ENCODE assay signal across 8 cellular contexts in the genomic region with DNA sequence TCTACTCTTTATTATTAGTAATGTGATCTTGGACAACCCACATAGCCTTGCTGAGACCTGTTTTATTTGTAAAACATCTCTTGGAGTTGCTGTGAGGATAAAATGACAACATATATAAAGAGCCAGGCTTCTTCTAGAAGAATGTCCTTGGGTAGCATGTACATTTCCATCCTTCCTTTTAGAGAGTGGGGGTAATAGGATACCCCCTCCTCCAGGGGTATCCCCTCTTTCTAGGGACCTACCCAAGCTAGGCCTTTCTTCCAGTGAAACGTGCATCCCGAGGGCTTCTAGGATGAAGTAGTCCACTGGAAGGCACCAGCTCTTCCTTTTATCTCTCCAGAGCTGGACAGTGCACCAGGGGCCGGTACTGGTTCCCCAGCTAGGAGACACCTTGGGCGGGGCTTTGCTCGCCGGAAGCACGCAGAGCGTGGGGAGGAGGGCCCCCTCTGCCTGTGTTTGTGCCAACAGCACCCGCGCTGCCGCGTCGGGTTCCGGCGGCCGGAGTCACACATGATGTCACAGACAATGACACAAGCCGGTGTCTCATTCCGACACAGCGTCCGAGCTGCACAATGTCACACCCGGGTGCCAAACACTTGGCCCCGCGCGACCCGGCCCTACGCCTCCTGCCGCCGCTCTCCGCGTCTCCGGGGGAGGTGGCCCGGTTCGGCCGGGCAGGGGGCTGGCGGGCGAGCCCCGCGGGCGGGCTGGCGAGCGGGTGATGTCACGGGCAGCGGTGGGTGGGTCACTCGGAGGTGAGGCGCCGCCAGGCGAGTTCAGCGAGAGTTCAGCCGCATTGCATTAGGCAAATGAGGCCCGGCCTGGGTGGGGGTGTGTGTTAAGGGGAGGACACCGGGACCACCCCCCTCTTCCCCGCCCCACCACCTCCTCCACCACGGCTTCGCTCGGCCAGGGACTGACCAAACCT. TPM values are rescaled to one million over a fixed set of nuclear protein-coding genes. Genes with fewer than 3 reads are reported as not detected.
A peak's percentile ranks its signal among the peaks of the same experiment; 100 is the strongest.
DNase-seq lines count a peak whose midpoint lies in the region; ATAC-seq and TF ChIP-seq lines count a peak whose summit lies in the region.

No MANE protein-coding gene starts in this region.

- H3K9ac ChIP-seq in duodenal mucosa (ENCODE audit: low read depth in 1 of 2, low read length in 2 of 2), result peak overlapping the region; percentile 75 to 90

- peak; percentile 92 for DNase-seq in NCI-H2227 (lab: John Stamatoyannopoulos, UW; ENCODE audit: unreplicated experiment)
- DNase-seq in activated CD4-positive, alpha-beta memory T cell treated with anti-CD3 and anti-CD28 coated beads for 36 hours, result peak; percentile 94
- peak; percentile 91 for DNase-seq in lung (ENCODE audit: low spot score)
- DNase-seq in stimulated activated CD4-positive, alpha-beta T cell treated with anti-CD3 and anti-CD28 coated beads, TNF-alpha, amount 100 ng/mL, for 48 hours (ENCODE audit: low read depth in 3 of 3), result peak; percentile 69 to 82 (median 77)

- H3K4me3 Mint-ChIP-seq in activated CD4-positive, alpha-beta memory T cell treated with anti-CD3 and anti-CD28 coated beads for 36 hours, result peak overlapping the region; percentile 66

- H3K27me3 Mint-ChIP-seq in activated CD4-positive, alpha-beta memory T cell treated with anti-CD3 and anti-CD28 coated beads for 36 hours, result no peaks in the 10 kb centered on the region

- H3K27ac Mint-ChIP-seq in activated CD4-positive, alpha-beta memory T cell treated with anti-CD3 and anti-CD28 coated beads for 36 hours, result peak overlapping the region; percentile 81

- no peaks in the 10 kb centered on the region for H3K36me3 ChIP-seq in duodenal mucosa (ENCODE audit: control insufficient read depth in 1 of 2, insufficient read depth in 2 of 2, low read length in 2 of 2)
- no peaks in the 10 kb centered on the region for H3K36me3 ChIP-seq in lung (ENCODE audit: control insufficient read depth in 2 of 2, insufficient read depth in 2 of 2, low read length in 2 of 2)

- no peaks in the 10 kb centered on the region for H3K9me3 Mint-ChIP-seq in activated CD4-positive, alpha-beta memory T cell treated with anti-CD3 and anti-CD28 coated beads for 36 hours

- no peaks in the 10 kb centered on the region for H3K9me3 ChIP-seq in duodenal mucosa (ENCODE audit: control insufficient read depth in 1 of 2, low read length in 2 of 2)
- H3K9me3 ChIP-seq in lung (ENCODE audit: control insufficient read depth in 2 of 2, insufficient read depth in 1 of 2, low read length in 1 of 2), result no peaks in the 10 kb centered on the region

- peak overlapping the region; percentile 94 for H3K27ac ChIP-seq in duodenal mucosa (ENCODE audit: low read depth, low read length)
- peak overlapping the region; percentile 93 to 95 for H3K27ac ChIP-seq in lung (ENCODE audit: low read depth in 1 of 2, low read length in 1 of 2)

- peaks cover 75% of the 10 kb centered on the region for H3K4me1 Mint-ChIP-seq in activated CD4-positive, alpha-beta memory T cell treated with anti-CD3 and anti-CD28 coated beads for 36 hours (ENCODE audit: low read depth)

- H3K27me3 ChIP-seq in duodenal mucosa (ENCODE audit: control insufficient read depth in 1 of 2, insufficient read depth in 2 of 2, low read length in 2 of 2) (no peaks in the 10 kb centered on the region), lung (ENCODE audit: control insufficient read depth, insufficient read depth) (no peaks in the 10 kb centered on the region)

- intact Hi-C loops in activated CD4-positive, alpha-beta memory T cell treated with anti-CD3 and anti-CD28 coated beads for 36 hours (cut with micrococcal nuclease), result loop anchor here (1.0 kb wide), 2 partner anchors 18 to 24 kb away; no protein-coding TSS in a partner anchor

- H3K4me1 ChIP-seq in duodenal mucosa (ENCODE audit: control insufficient read depth in 1 of 2, insufficient read depth in 2 of 2, low read length in 2 of 2) (peaks cover 31 to 40% of the 10 kb centered on the region in 2 donors), lung (ENCODE audit: control insufficient read depth in 2 of 2, insufficient read depth in 2 of 2, low read length in 2 of 2) (peaks cover 12 to 32% of the 10 kb centered on the region in 2 donors)

- ATAC-seq in HG02759 (IDR thresholded peaks at IDR 0.05; ENCODE audit: unreplicated experiment) (peak; percentile 73), lung (ENCODE audit: insufficient read depth, low FRiP score) (peak; percentile 52), GM21526 (IDR thresholded peaks at IDR 0.05; ENCODE audit: low FRiP score, unreplicated experiment) (no peak)

- TF ChIP-seq CTCF in GM12873 (IDR thresholded peaks at IDR 0.05; ENCODE audit: insufficient read depth, low read depth, low read length, missing control alignments) (peak; percentile 21), lung (IDR thresholded peaks at IDR 0.05; ENCODE audit: control extremely low read depth, extremely low read depth) (no peak)

- H3K36me3 Mint-ChIP-seq in activated CD4-positive, alpha-beta memory T cell treated with anti-CD3 and anti-CD28 coated beads for 36 hours, result peaks cover 9% of the 10 kb centered on the region

- H3K4me3 ChIP-seq in duodenal mucosa (ENCODE audit: low read depth in 1 of 2, low read length in 2 of 2) (peak overlapping the region; percentile 83 to 89), lung (peak overlapping the region; percentile 62)

- CTCF ChIA-PET in activated CD4-positive, alpha-beta memory T cell treated with anti-CD3 and anti-CD28 coated beads for 36 hours (lab: Charles Lee), result interaction anchor here (0.6 to 2.3 kb wide), 14 partner anchors 10 to 187 kb away, joined by 3 to 10 read pairs (median 4); partner anchors contain the start of gene WIPF2

- WGBS in lung, 2 donors, result 0 to 1% methylated on average over 48 to 55 of the region's 55 CpGs

- POLR2A ChIA-PET in activated CD4-positive, alpha-beta memory T cell treated with anti-CD3 and anti-CD28 coated beads for 36 hours (lab: Charles Lee), result interaction anchor here (0.6 to 1.6 kb wide), 9 partner anchors 11 to 52 kb away, joined by 3 to 9 read pairs (median 3); no protein-coding TSS in a partner anchor

RNA-seq across cellular contexts. Expression of gene GJD3, which starts 23.4 kb away (rescaled TPM):
- under 1 TPM in 1 of 2 experiments, not detected in 1; 0.27 TPM for total RNA-seq in activated CD4-positive, alpha-beta memory T cell treated with anti-CD3 and anti-CD28 coated beads for 36 hours
- total RNA-seq in lung, result 1 to 10 TPM in 1 of 2 donors, not detected in 1; 3.6 TPM
- polyA plus RNA-seq in lung, result 1 to 10 TPM in 1 of 2 donors, under 1 TPM in 1; 0.53 to 1.4 TPM

RNA-seq across cellular contexts. Expression of gene RARA, which starts 32.2 kb away (rescaled TPM):
- total RNA-seq in activated CD4-positive, alpha-beta memory T cell treated with anti-CD3 and anti-CD28 coated beads for 36 hours, result 10 to 100 TPM; 31.2 TPM
- 10 to 100 TPM; 36.4 to 75.3 TPM for total RNA-seq in lung
- polyA plus RNA-seq in lung, result 10 to 100 TPM; 49.8 to 51.7 TPM

RNA-seq across cellular contexts. Expression of gene CDC6, which starts 53.5 kb away (rescaled TPM):
- 10 to 100 TPM; 95.6 to 95.7 TPM for total RNA-seq in activated CD4-positive, alpha-beta memory T cell treated with anti-CD3 and anti-CD28 coated beads for 36 hours
- 1 to 10 TPM; 5.5 to 5.7 TPM for total RNA-seq in lung
- polyA plus RNA-seq in lung, result 1 to 10 TPM; 3.3 to 6.0 TPM

Comparison
In these comparisons a context has a peak if more than half of its experiments do, and no peak if none do; other contexts are left out.
1. RNA of gene CDC6, which starts 53.5 kb away (total RNA-seq): 95.6 to 95.7 TPM in activated CD4-positive, alpha-beta memory T cell treated with anti-CD3 and anti-CD28 coated beads for 36 hours; 5.5 to 5.7 TPM in lung; every median in the first group is over 10 times any median in the second.
2. Peak in every context shown above with its lines, with median percentiles within 50 percentile points of each other: DNase-seq.